In genomic region chr22:36064358-36064757, GRCh38 we compare ENCODE assay signal across 33 cellular contexts. TPM values are rescaled to one million over a fixed set of nuclear protein-coding genes. Genes with fewer than 3 reads are reported as not detected.
"Had no signal": no experiment of that assay in that cellular context is flagged by ENCODE, and none has a peak within 500 bp of the region (broad histone marks: within the 10 kb centered on the region; RNA-seq: fewer than 3 reads in every experiment).

No MANE protein-coding gene starts in this region.

- H3K27ac ChIP-seq: foreskin keratinocyte, WERI-Rb-1 had no signal

- H3K9me3 Mint-ChIP-seq: activated B cell treated with CpG ODN at 0.5 μM for 24 hours; activated CD8-positive, alpha-beta T cell treated with anti-CD3 and anti-CD28 coated beads for 36 hours; activated T-cell treated with anti-CD3 and anti-CD28 coated beads, Interleukin-2, amount 50 U/mL, for 4 hours; activated T-helper 17 cell treated with anti-CD3 and anti-CD28 coated beads, Interleukin-2, amount 50 U/mL, for 72 hours; dendritic cell treated with granulocyte-macrophage colony-stimulating factor and Interleukin-4, amounts not matched to agents 40 ng/mL and 50 ng/mL, for 4 days; T-helper 2 cell treated with Interferon-gamma antibody and Interleukin-4, amounts not matched to agents 5 μg/mL and 100 μg/mL, for 36 hours had no signal

- ATAC-seq: activated CD4-positive, CD25-positive, alpha-beta regulatory T cell treated with anti-CD3 and anti-CD28 coated beads, Interleukin-2, amount 50 U/mL, for 24 hours; activated CD8-positive, alpha-beta T cell treated with anti-CD3 and anti-CD28 coated beads for 36 hours; activated T-cell treated with anti-CD3 and anti-CD28 coated beads, Interleukin-2, amount 50 U/mL, for 4 hours; activated T-helper 17 cell treated with anti-CD3 and anti-CD28 coated beads, Interleukin-2, amount 50 U/mL, for 72 hours; body of pancreas; foreskin keratinocyte; gastrocnemius medialis; T-helper 17 cell had no signal

- DNase-seq: activated B cell treated with CpG ODN at 0.5 μM for 24 hours; activated CD4-positive, alpha-beta T cell treated with anti-CD3 and anti-CD28 coated beads for 48 hours; activated CD4-positive, alpha-beta T cell treated with anti-CD3 and anti-CD28 coated beads, Interleukin-2, amount 50 U/mL, for 1 hour; activated CD4-positive, alpha-beta T cell treated with anti-CD3 and anti-CD28 coated beads, Interleukin-2, amount 50 U/mL, for 48 hours; activated CD8-positive, alpha-beta memory T cell treated with anti-CD3 and anti-CD28 coated beads for 24 hours; activated CD8-positive, alpha-beta T cell treated with anti-CD3 and anti-CD28 coated beads for 36 hours; activated effector memory CD4-positive, alpha-beta T cell treated with Interleukin-2 at 50 U/mL for 16 hours; activated gamma-delta T cell treated with Interleukin-2 at 50 U/mL for 16 hours; activated naive CD4-positive, alpha-beta T cell treated with anti-CD3 and anti-CD28 coated beads, Interleukin-2, amount 50 U/mL, for 16 hours; activated naive CD4-positive, alpha-beta T cell treated with Interleukin-2 at 50 U/mL for 16 hours; activated T-cell treated with anti-CD3 and anti-CD28 coated beads, Interleukin-2, amount 50 U/mL, for 4 hours; amniotic stem cell; anterior cingulate cortex; body of pancreas; central memory CD4-positive, alpha-beta T cell; cerebellar nuclear complex; dorsolateral prefrontal cortex; effector memory CD4-positive, alpha-beta T cell; endodermal cell; erythroblast; foreskin keratinocyte; gastrocnemius medialis; T-helper 1 cell; T-helper 17 cell; T1000; WERI-Rb-1 had no signal

- H3K4me1 Mint-ChIP-seq: endodermal cell had no signal

- H3K4me1 ChIP-seq: foreskin keratinocyte had no signal

- H3K27me3 ChIP-seq: body of pancreas, dorsolateral prefrontal cortex, esophagus muscularis mucosa, foreskin keratinocyte, gastrocnemius medialis had no signal

- H3K36me3 Mint-ChIP-seq: activated naive CD8-positive, alpha-beta T cell had no signal

- H3K4me3 Mint-ChIP-seq: activated B cell treated with CpG ODN at 0.5 μM for 24 hours; activated CD8-positive, alpha-beta T cell treated with anti-CD3 and anti-CD28 coated beads for 36 hours; dendritic cell treated with granulocyte-macrophage colony-stimulating factor and Interleukin-4, amounts not matched to agents 40 ng/mL and 50 ng/mL, for 4 days; T-helper 17 cell; T-helper 2 cell treated with Interferon-gamma antibody and Interleukin-4, amounts not matched to agents 5 μg/mL and 100 μg/mL, for 36 hours had no signal

- H3K4me3 ChIP-seq: body of pancreas, coronary artery, esophagus muscularis mucosa, gastrocnemius medialis had no signal

- H3K36me3 ChIP-seq: esophagus muscularis mucosa, gastrocnemius medialis, WERI-Rb-1 had no signal

- H3K9me3 ChIP-seq: body of pancreas, esophagus muscularis mucosa, gastrocnemius medialis had no signal

- H3K27me3 Mint-ChIP-seq: activated naive CD8-positive, alpha-beta T cell; activated T-helper 17 cell treated with anti-CD3 and anti-CD28 coated beads, Interleukin-2, amount 50 U/mL, for 72 hours had no signal

- H3K27ac Mint-ChIP-seq: activated B cell treated with CpG ODN at 0.5 μM for 24 hours; activated CD8-positive, alpha-beta T cell treated with anti-CD3 and anti-CD28 coated beads for 36 hours; activated naive CD8-positive, alpha-beta T cell; activated T-helper 17 cell treated with anti-CD3 and anti-CD28 coated beads, Interleukin-2, amount 50 U/mL, for 72 hours; dendritic cell treated with granulocyte-macrophage colony-stimulating factor and Interleukin-4, amounts not matched to agents 40 ng/mL and 50 ng/mL, for 4 days; endodermal cell; T-helper 17 cell; T-helper 2 cell treated with Interferon-gamma antibody and Interleukin-4, amounts not matched to agents 5 μg/mL and 100 μg/mL, for 36 hours had no signal

RNA-seq across cellular contexts. Expression of gene RBFOX2, which starts 35.7 kb away (rescaled TPM):
- total RNA-seq: activated B cell treated with CpG ODN at 0.5 μM for 24 hours had no signal
